ENCODE assay signal across 8 cellular contexts in the genomic region with DNA sequence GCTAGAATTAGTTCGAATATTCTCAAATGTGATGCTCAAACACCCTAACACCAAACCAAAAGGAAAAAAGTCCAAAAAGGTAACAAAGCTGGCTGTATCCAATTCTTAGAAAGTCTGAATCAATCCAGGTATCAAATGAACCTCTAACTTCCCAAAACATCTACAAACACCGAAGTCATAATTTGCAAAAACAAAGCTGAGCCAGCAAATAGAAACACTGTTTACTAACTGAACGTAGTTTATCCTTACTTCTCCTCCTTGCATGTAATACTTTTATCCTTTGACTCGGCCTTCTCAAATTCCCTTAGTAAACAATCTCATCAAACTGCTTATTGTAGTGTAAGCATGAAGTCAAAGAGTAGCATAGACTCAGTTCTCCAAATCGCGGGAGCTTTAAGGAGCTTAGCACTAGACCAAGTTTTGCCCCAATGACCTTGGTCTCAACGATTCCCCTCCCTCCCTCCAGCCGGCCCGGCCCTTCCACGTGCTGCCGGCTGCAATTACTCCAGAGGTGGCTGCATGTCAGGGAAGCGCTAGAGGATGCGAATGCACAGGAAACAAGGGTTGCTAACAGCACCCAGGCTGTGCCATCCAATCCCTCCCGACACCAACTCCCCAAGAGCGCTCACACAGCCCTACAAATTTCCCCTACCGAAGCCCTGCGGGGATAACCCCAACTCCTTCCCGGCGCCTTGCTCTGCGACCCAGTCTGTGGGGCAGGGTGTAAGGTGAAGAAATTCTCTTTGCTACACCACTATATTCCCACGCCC. TPM values are rescaled to one million over a fixed set of nuclear protein-coding genes. Genes with fewer than 3 reads are reported as not detected.
DNase-seq lines count a peak whose midpoint lies in the region; ATAC-seq and TF ChIP-seq lines count a peak whose summit lies in the region.

No MANE protein-coding gene starts in this region.

- peak; percentile 37 for DNase-seq in GM10266 (ENCODE audit: extremely low spot score)
- no peak for DNase-seq in Jurkat, Clone E6-1 (ENCODE audit: low read depth, low spot score)
- peak; percentile 39 for DNase-seq in lung (ENCODE audit: low spot score)
- peak; percentile 12 for DNase-seq in stimulated activated naive CD4-positive, alpha-beta T cell treated with Interleukin-2 at 50 U/mL for 16 hours (lab: John Stamatoyannopoulos, UW)
- no peak for DNase-seq in NCI-H446 (lab: John Stamatoyannopoulos, UW)

- H3K27ac ChIP-seq in SU-DHL-6 (ENCODE audit: low read depth, low read length) (0 out of 2 replicates have a peak overlapping the region, but pooled peaks have one; percentile 22), lung (ENCODE audit: low read depth in 1 of 2, low read length in 1 of 2) (peak overlapping the region; percentile 99)

- H3K27me3 ChIP-seq in SU-DHL-6 (ENCODE audit: low read length) (no peaks in the 10 kb centered on the region), lung (ENCODE audit: control insufficient read depth, insufficient read depth) (no peaks in the 10 kb centered on the region)

- H3K36me3 Mint-ChIP-seq in dendritic cell treated with granulocyte-macrophage colony-stimulating factor and Interleukin-4, amounts not matched to agents 40 ng/mL and 50 ng/mL, for 4 days (ENCODE audit: low read depth) = peaks cover 28% of the 10 kb centered on the region

- TF ChIP-seq CTCF in GM10266 (IDR thresholded peaks at IDR 0.05; ENCODE audit: control insufficient read depth, insufficient read depth, low read depth, missing control alignments) (no peak), SU-DHL-6 (IDR thresholded peaks at IDR 0.05; ENCODE audit: insufficient read depth, low read length, poor library complexity, severe bottlenecking) (no peak), lung (IDR thresholded peaks at IDR 0.05; ENCODE audit: control extremely low read depth, extremely low read depth) (no peak)

- peak overlapping the region; percentile 94 for H3K4me2 ChIP-seq in SU-DHL-6 (ENCODE audit: low read depth, low read length, poor library complexity, severe bottlenecking)

- H3K4me3 Mint-ChIP-seq in dendritic cell treated with granulocyte-macrophage colony-stimulating factor and Interleukin-4, amounts not matched to agents 40 ng/mL and 50 ng/mL, for 4 days = peak overlapping the region; percentile 87

- peaks cover 9% of the 10 kb centered on the region for H3K4me1 Mint-ChIP-seq in dendritic cell treated with granulocyte-macrophage colony-stimulating factor and Interleukin-4, amounts not matched to agents 40 ng/mL and 50 ng/mL, for 4 days (ENCODE audit: low read depth)

- H3K4me1 ChIP-seq in lung (ENCODE audit: control insufficient read depth in 2 of 2, insufficient read depth in 2 of 2, low read length in 2 of 2) = peaks cover 2 to 3% of the 10 kb centered on the region in 2 donors

- H3K9ac ChIP-seq in SU-DHL-6 (ENCODE audit: low read length) = peak overlapping the region; percentile 80

- peak overlapping the region; percentile 90 for H3K27ac Mint-ChIP-seq in dendritic cell treated with granulocyte-macrophage colony-stimulating factor and Interleukin-4, amounts not matched to agents 40 ng/mL and 50 ng/mL, for 4 days

- whole genome bisulfite sequencing in lung, 2 donors = 4 to 5% methylated on average over 21 of the region's 21 CpGs

- intact Hi-C loops in dendritic cell treated with granulocyte-macrophage colony-stimulating factor and Interleukin-4, amounts not matched to agents 40 ng/mL and 50 ng/mL, for 4 days (cut with micrococcal nuclease) = loop anchor here (5.0 kb wide), 1 partner anchor 555 kb away; the partner anchor contains the start of gene ZDHHC20

- H3K9me3 ChIP-seq in SU-DHL-6 (ENCODE audit: insufficient read depth, low read length) (no peaks in the 10 kb centered on the region), lung (ENCODE audit: control insufficient read depth in 2 of 2, insufficient read depth in 1 of 2, low read length in 1 of 2) (no peaks in the 10 kb centered on the region)

- peak overlapping the region; percentile 81 for H2AFZ ChIP-seq in SU-DHL-6 (ENCODE audit: low read depth, low read length, severe bottlenecking)

- peak; percentile 22 for ATAC-seq in GM21737 (IDR thresholded peaks at IDR 0.05; ENCODE audit: unreplicated experiment)
- no peak for ATAC-seq in lung (ENCODE audit: insufficient read depth, low FRiP score)

- H3K36me3 ChIP-seq in SU-DHL-6 (ENCODE audit: low read length) (no peaks in the 10 kb centered on the region), lung (ENCODE audit: control insufficient read depth in 2 of 2, insufficient read depth in 2 of 2, low read length in 2 of 2) (no peaks in the 10 kb centered on the region)

- peaks cover 57% of the 10 kb centered on the region for H3K79me2 ChIP-seq in SU-DHL-6 (ENCODE audit: insufficient read depth, low read length)

- H3K9me3 Mint-ChIP-seq in dendritic cell treated with granulocyte-macrophage colony-stimulating factor and Interleukin-4, amounts not matched to agents 40 ng/mL and 50 ng/mL, for 4 days = no peaks in the 10 kb centered on the region

- H3F3A ChIP-seq in SU-DHL-6 (ENCODE audit: insufficient read depth) = no peaks in the 10 kb centered on the region

- no peaks in the 10 kb centered on the region for H3K27me3 Mint-ChIP-seq in dendritic cell treated with granulocyte-macrophage colony-stimulating factor and Interleukin-4, amounts not matched to agents 40 ng/mL and 50 ng/mL, for 4 days

- H4K20me1 ChIP-seq in SU-DHL-6 (ENCODE audit: low read depth, low read length) = peaks cover 6% of the 10 kb centered on the region; the same call in 1 of the 2 replicates

- H3K4me3 ChIP-seq in Jurkat, Clone E6-1 (ENCODE audit: low read length) = peak overlapping the region; percentile 96
- H3K4me3 ChIP-seq in SU-DHL-6 (ENCODE audit: insufficient read depth, low read length, poor library complexity, severe bottlenecking) (peak overlapping the region; percentile 79), lung (peak overlapping the region; percentile 96)

- no peaks in the 10 kb centered on the region for H3K9me2 ChIP-seq in SU-DHL-6 (replicated peaks; ENCODE audit: insufficient read depth, low read length)

RNA-seq across cellular contexts. Expression of gene XPO4, which starts 0.7 kb away (rescaled TPM):
- polyA plus RNA-seq in Jurkat, Clone E6-1 (2012; ENCODE audit: insufficient read depth, insufficient read length) = 11.4 TPM
- 10 to 100 TPM; 14.4 to 25.5 TPM for total RNA-seq in lung
- 1 to 10 TPM; 3.1 to 5.4 TPM for polyA plus RNA-seq in lung

Comparison
In these comparisons a context has a peak if more than half of its experiments do, and no peak if none do; other contexts are left out.
1. DNase-seq: peak in GM10266 (single experiment), lung (single experiment) and stimulated activated naive CD4-positive, alpha-beta T cell treated with Interleukin-2 at 50 U/mL for 16 hours (single experiment); none in Jurkat, Clone E6-1 (single experiment) and NCI-H446 (0 of 2).
2. Peak in every context shown above with its lines, with median percentiles within 50 percentile points of each other: H3K4me3 ChIP-seq.